ENCODE assay signal across 17 cellular contexts in the genomic region with DNA sequence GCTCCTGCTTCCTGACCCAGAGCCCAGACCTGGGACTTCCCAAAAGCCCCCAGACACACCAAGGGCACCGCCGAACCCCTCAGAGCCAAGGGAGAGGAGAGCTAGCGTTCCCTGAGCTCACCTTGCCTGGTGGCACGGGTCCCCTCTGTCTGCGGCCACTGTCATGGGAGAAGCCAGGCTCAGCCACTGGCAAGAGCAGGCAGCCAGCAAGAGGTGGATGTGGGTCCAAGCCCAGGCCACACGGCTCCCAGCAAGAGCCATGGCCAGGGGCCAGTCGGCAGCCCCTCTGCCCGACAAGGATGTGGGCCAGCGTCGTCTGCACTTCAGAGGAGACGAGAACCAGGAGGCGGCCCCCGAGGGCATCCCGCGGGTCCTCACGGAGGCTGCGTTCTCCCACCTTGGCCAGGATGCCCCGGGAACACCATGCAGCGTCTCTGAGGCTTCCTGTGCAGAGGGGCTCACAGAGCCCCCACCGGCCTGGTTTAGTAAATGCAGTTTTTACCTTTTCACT. TPM values are rescaled to one million over a fixed set of nuclear protein-coding genes. Genes with fewer than 3 reads are reported as not detected.
DNase-seq lines count a peak whose midpoint lies in the region; ATAC-seq and TF ChIP-seq lines count a peak whose summit lies in the region.
"Had no signal": no experiment of that assay in that cellular context is flagged by ENCODE, and none has a peak within 500 bp of the region (broad histone marks: within the 10 kb centered on the region; RNA-seq: fewer than 3 reads in every experiment).

No MANE protein-coding gene starts in this region.

- peaks cover 9 to 13% of the 10 kb centered on the region in 2 experiments for H3K36me3 ChIP-seq in SK-N-SH (replicated peaks in 1 of 2; ENCODE audit: control insufficient read depth in 1 of 2, insufficient read depth in 2 of 2, low read length in 1 of 2)
- peaks cover 7% of the 10 kb centered on the region for H3K36me3 ChIP-seq in H7 (replicated peaks; ENCODE audit: control insufficient read depth, insufficient read depth, low read length)
- H3K36me3 ChIP-seq in endodermal cell (ENCODE audit: control insufficient read depth, insufficient read depth, low read length): peaks cover 16% of the 10 kb centered on the region
- H3K36me3 ChIP-seq in gastroesophageal sphincter: peaks cover 0 to 18% of the 10 kb centered on the region in 2 donors

- H3K27ac Mint-ChIP-seq in endodermal cell (no peak overlapping the region), neural crest cell (ENCODE audit: unreplicated experiment) (no peak overlapping the region)

- TF ChIP-seq CTCF in SK-N-SH (IDR thresholded peaks at IDR 0.05) (no peak), endodermal cell (conservative IDR thresholded peaks at IDR 0.05) (peak; percentile 48), neural crest cell (conservative IDR thresholded peaks at IDR 0.05) (peak; percentile 38), gastroesophageal sphincter (IDR thresholded peaks at IDR 0.05) (no peak)

- H3K27me3 Mint-ChIP-seq in endodermal cell (ENCODE audit: insufficient read depth): peaks cover 15% of the 10 kb centered on the region
- H3K27me3 Mint-ChIP-seq in neural crest cell (ENCODE audit: low read depth): peaks cover 30% of the 10 kb centered on the region

- DNase-seq in SK-N-SH (peak; percentile 70), H7 (peak; percentile 89), endodermal cell (no peak), neural crest cell (ENCODE audit: low read depth, low spot score) (no peak)
- DNase-seq in stimulated activated CD4-positive, alpha-beta T cell treated with anti-CD3 and anti-CD28 coated beads, Interleukin-4, amount 100 ng/mL, for 24 hours: no peak
- DNase-seq: 8988T; effector CD4-positive, alpha-beta T cell; foreskin fibroblast; NCI-H2029 treated with DMSO at 0.1 percent for 48 hours; SIG-M5; small intestine had no signal

- H4K20me1 ChIP-seq in SK-N-SH (ENCODE audit: insufficient read depth): peaks cover 22% of the 10 kb centered on the region

- H3K9me3 Mint-ChIP-seq in endodermal cell: peaks cover 10% of the 10 kb centered on the region
- peaks cover 1% of the 10 kb centered on the region for H3K9me3 Mint-ChIP-seq in neural crest cell

- 88% methylated on average over 9 of the region's 20 CpGs for WGBS in SK-N-SH (ENCODE audit: low lambda C conversion rate)
- WGBS in endodermal cell (ENCODE audit: insufficient coverage in 1 of 2, insufficient read length in 1 of 2), 2 experiments: 74 to 76% methylated on average over 14 to 20 of the region's 20 CpGs
- no CpG with 5 or more reads among the region's 20 CpGs for WGBS in gastroesophageal sphincter (ENCODE audit: low coverage in 1 of 2), 2 donors

- no peak overlapping the region for H3K4me2 ChIP-seq in SK-N-SH

- no peak overlapping the region for H3K9ac ChIP-seq in SK-N-SH
- H3K9ac ChIP-seq in endodermal cell (ENCODE audit: extremely low read depth, low read length, poor library complexity, severe bottlenecking): no peak overlapping the region

- peak; percentile 24; the same call in 1 of the 2 replicates for TF ChIP-seq RAD21 in SK-N-SH (IDR thresholded peaks at IDR 0.05; ENCODE audit: low read length)

- peaks cover 21% of the 10 kb centered on the region for H3K79me2 ChIP-seq in SK-N-SH (ENCODE audit: insufficient read depth)

- TF ChIP-seq EP300 in SK-N-SH (IDR thresholded peaks at IDR 0.05; ENCODE audit: borderline replicate concordance in 1 of 2, low read depth in 1 of 2, low read length in 1 of 2) (no peak), gastroesophageal sphincter (IDR thresholded peaks at IDR 0.05) (no peak)

- no peak overlapping the region for H2AFZ ChIP-seq in SK-N-SH (ENCODE audit: low read depth)

- CTCF ChIA-PET in SK-N-SH (lab: Yijun Ruan, JAX): interaction anchor here (1.0 to 8.7 kb wide), 5 partner anchors 14 to 84 kb away, joined by 3 to 82 read pairs (median 3); partner anchors contain the start of gene PTK6

- H3K27ac ChIP-seq in SK-N-SH (ENCODE audit: low read depth in 2 of 2, low read length in 1 of 2): no peak overlapping the region
- no peak overlapping the region for H3K27ac ChIP-seq in endodermal cell (ENCODE audit: low read depth, low read length)
- H3K27ac ChIP-seq in gastroesophageal sphincter: no peak overlapping the region
- H3K27ac ChIP-seq: ascending aorta, thoracic aorta had no signal

- H3K4me3 ChIP-seq in SK-N-SH (ENCODE audit: low read depth in 2 of 2, low read length in 1 of 2): no peak overlapping the region
- no peak overlapping the region for H3K4me3 ChIP-seq in H7 (ENCODE audit: insufficient read depth, low read depth, low read length)
- H3K4me3 ChIP-seq in endodermal cell (ENCODE audit: low read length): no peak overlapping the region
- H3K4me3 ChIP-seq in gastroesophageal sphincter: no peak overlapping the region
- H3K4me3 ChIP-seq: ascending aorta, thoracic aorta had no signal

- peaks cover 2% of the 10 kb centered on the region for H3K4me1 Mint-ChIP-seq in endodermal cell
- H3K4me1 Mint-ChIP-seq in neural crest cell: peaks cover 4% of the 10 kb centered on the region

- H3K36me3 Mint-ChIP-seq in endodermal cell (ENCODE audit: low read depth) (peaks cover 12% of the 10 kb centered on the region), neural crest cell (ENCODE audit: low read depth) (peaks cover 3% of the 10 kb centered on the region)

- H3K4me1 ChIP-seq in SK-N-SH (ENCODE audit: control insufficient read depth in 1 of 2, insufficient read depth in 2 of 2, low read depth in 1 of 2, low read length in 1 of 2): peaks cover 4 to 26% of the 10 kb centered on the region in 2 experiments; a peak in 3 of 4 replicates
- no peaks in the 10 kb centered on the region for H3K4me1 ChIP-seq in endodermal cell (ENCODE audit: control insufficient read depth, insufficient read depth, low read length)
- H3K4me1 ChIP-seq in gastroesophageal sphincter: peaks cover 0 to 40% (median 20%) of the 10 kb centered on the region in 3 donors

- POLR2A ChIA-PET in SK-N-SH (lab: Yijun Ruan, JAX): interaction anchor here (1.4 kb wide), 1 partner anchor 16 kb away, joined by 4 read pairs; no protein-coding TSS in a partner anchor

- H3K4me3 Mint-ChIP-seq in endodermal cell: peak overlapping the region; percentile 86
- peak overlapping the region; percentile 83 for H3K4me3 Mint-ChIP-seq in neural crest cell

- ATAC-seq in SK-N-SH treated with all-trans-retinoic acid at 6 μM for 48 hours: no peak
- ATAC-seq in gastroesophageal sphincter: no peak
- no peak for ATAC-seq in GM21786 (IDR thresholded peaks at IDR 0.05; ENCODE audit: unreplicated experiment)

- TF ChIP-seq POLR2A in gastroesophageal sphincter (IDR thresholded peaks at IDR 0.05): no peak

- H3K9me3 ChIP-seq in SK-N-SH (no peaks in the 10 kb centered on the region), endodermal cell (ENCODE audit: control insufficient read depth, low read length) (peaks cover 7% of the 10 kb centered on the region), gastroesophageal sphincter (peaks cover 0 to 4% (median 0%) of the 10 kb centered on the region in 3 donors)
- H3K9me3 ChIP-seq: ascending aorta, thoracic aorta had no signal

- peaks cover 4% of the 10 kb centered on the region for H3F3A ChIP-seq in SK-N-SH (replicated peaks; ENCODE audit: insufficient read depth)

- H3K9me2 ChIP-seq in SK-N-SH: no peaks in the 10 kb centered on the region

- no peaks in the 10 kb centered on the region for H3K27me3 ChIP-seq in SK-N-SH (ENCODE audit: insufficient read depth)
- peaks cover 7% of the 10 kb centered on the region for H3K27me3 ChIP-seq in H7 (ENCODE audit: control insufficient read depth, insufficient read depth, low read length)
- peaks cover 5% of the 10 kb centered on the region for H3K27me3 ChIP-seq in endodermal cell (ENCODE audit: control insufficient read depth, insufficient read depth, low read length, poor library complexity, severe bottlenecking)
- no peaks in the 10 kb centered on the region for H3K27me3 ChIP-seq in gastroesophageal sphincter
- H3K27me3 ChIP-seq: ascending aorta had no signal

RNA-seq across cellular contexts. Expression of gene PPDPF, which starts 2.2 kb away (rescaled TPM):
- 20.0 and 71.4 TPM in 2 replicates for polyA plus RNA-seq in SK-N-SH (2012; rRNA removed)
- 45.7 and 81.9 TPM in 2 replicates for polyA plus RNA-seq in SK-N-SH (2012; cell fraction: cytosol; rRNA removed)
- 48.9 and 78.6 TPM in 2 replicates for polyA plus RNA-seq in SK-N-SH (2012; cell fraction: nucleus; rRNA removed)
- 79.7 and 94.2 TPM in 2 replicates for total RNA-seq in H7 (2014; rRNA removed; shearing (Covaris generic))
- 100 to 1,000 TPM; 247 to 296 TPM for total RNA-seq in endodermal cell
- polyA plus RNA-seq in endodermal cell (2013, experiment 1 of 2): 318 TPM
- 282 TPM for polyA plus RNA-seq in endodermal cell (2013, experiment 2 of 2)
- total RNA-seq in neural crest cell: 193 and 201 TPM in 2 replicates
- 100 to 1,000 TPM; 114 to 256 (median 162) TPM for total RNA-seq in gastroesophageal sphincter

RNA-seq across cellular contexts. Expression of gene PTK6, which starts 18.8 kb away (rescaled TPM):
- 0.07 and 0.13 TPM in 2 replicates for polyA plus RNA-seq in SK-N-SH (2012; rRNA removed)
- polyA plus RNA-seq in SK-N-SH (2012; cell fraction: cytosol; rRNA removed): 0.06 and 0.16 TPM in 2 replicates
- polyA plus RNA-seq in SK-N-SH (2012; cell fraction: nucleus; rRNA removed): 0.26 and 0.27 TPM in 2 replicates
- 0.14 and 0.30 TPM in 2 replicates for total RNA-seq in H7 (2014; rRNA removed; shearing (Covaris generic))
- under 1 TPM in 1 of 2 donors, not detected in 1; 0.22 TPM for total RNA-seq in endodermal cell
- polyA plus RNA-seq in endodermal cell (2013, experiment 1 of 2): not detected
- polyA plus RNA-seq in endodermal cell (2013, experiment 2 of 2): not detected
- not detected in 2 replicates for total RNA-seq in neural crest cell
- total RNA-seq in gastroesophageal sphincter: 1 to 10 TPM in 1 of 4 donors, under 1 TPM in 2, not detected in 1; 0.13 to 2.1 (median 0.42) TPM
- total RNA-seq: ascending aorta had no signal
- polyA plus RNA-seq: neural cell had no signal

RNA-seq across cellular contexts. Expression of gene EEF1A2, which starts 19.5 kb away (rescaled TPM):
- 9.2 and 16.5 TPM in 2 replicates for polyA plus RNA-seq in SK-N-SH (2012; rRNA removed)
- 14.3 and 20.1 TPM in 2 replicates for polyA plus RNA-seq in SK-N-SH (2012; cell fraction: cytosol; rRNA removed)
- 21.6 and 29.5 TPM in 2 replicates for polyA plus RNA-seq in SK-N-SH (2012; cell fraction: nucleus; rRNA removed)
- 30.7 and 37.1 TPM in 2 replicates for total RNA-seq in H7 (2014; rRNA removed; shearing (Covaris generic))
- total RNA-seq in endodermal cell: 10 to 100 TPM; 12.1 to 22.6 TPM
- polyA plus RNA-seq in endodermal cell (2013, experiment 1 of 2): 24.7 TPM
- polyA plus RNA-seq in endodermal cell (2013, experiment 2 of 2): 18.3 TPM
- total RNA-seq in neural crest cell: 4.5 and 4.6 TPM in 2 replicates
- total RNA-seq in gastroesophageal sphincter: 1 to 10 TPM in 3 of 4 donors, under 1 TPM in 1; 0.47 to 6.5 (median 3.4) TPM

RNA-seq across cellular contexts. Expression of gene SRMS, which starts 29.1 kb away (rescaled TPM):
- not detected in 2 replicates for polyA plus RNA-seq in SK-N-SH (2012; rRNA removed)
- polyA plus RNA-seq in SK-N-SH (2012; cell fraction: cytosol; rRNA removed): not detected in 2 replicates
- 0.05 TPM in 1 of 2 replicates, not detected in the other for polyA plus RNA-seq in SK-N-SH (2012; cell fraction: nucleus; rRNA removed)
- 0.21 and 0.33 TPM in 2 replicates for total RNA-seq in H7 (2014; rRNA removed; shearing (Covaris generic))
- not detected for total RNA-seq in endodermal cell
- polyA plus RNA-seq in endodermal cell (2013, experiment 1 of 2): not detected
- polyA plus RNA-seq in endodermal cell (2013, experiment 2 of 2): not detected
- total RNA-seq in neural crest cell: not detected in 2 replicates
- total RNA-seq in gastroesophageal sphincter: not detected
- total RNA-seq: ascending aorta, thoracic aorta had no signal
- polyA plus RNA-seq: neural cell, small intestine had no signal

RNA-seq across cellular contexts. Expression of gene FNDC11, which starts 35.6 kb away (rescaled TPM):
- polyA plus RNA-seq in SK-N-SH (2012; rRNA removed): 4.5 and 5.5 TPM in 2 replicates
- 2.0 and 3.3 TPM in 2 replicates for polyA plus RNA-seq in SK-N-SH (2012; cell fraction: cytosol; rRNA removed)
- polyA plus RNA-seq in SK-N-SH (2012; cell fraction: nucleus; rRNA removed): 13.7 and 16.2 TPM in 2 replicates
- 6.4 and 8.0 TPM in 2 replicates for total RNA-seq in H7 (2014; rRNA removed; shearing (Covaris generic))
- total RNA-seq in endodermal cell: 1 to 10 TPM; 1.8 to 2.4 TPM
- polyA plus RNA-seq in endodermal cell (2013, experiment 1 of 2): 5.2 TPM
- 5.2 TPM for polyA plus RNA-seq in endodermal cell (2013, experiment 2 of 2)
- total RNA-seq in neural crest cell: 1.5 and 1.9 TPM in 2 replicates
- under 1 TPM in 1 of 4 donors, not detected in 3; 0.27 TPM for total RNA-seq in gastroesophageal sphincter
- total RNA-seq: ascending aorta had no signal

Comparison
In these comparisons a context has a peak if more than half of its experiments do, and no peak if none do; other contexts are left out.
1. DNase-seq: peak in SK-N-SH (single experiment) and H7 (single experiment); none in endodermal cell (single experiment), neural crest cell (single experiment) and stimulated activated CD4-positive, alpha-beta T cell treated with anti-CD3 and anti-CD28 coated beads, Interleukin-4, amount 100 ng/mL, for 24 hours (single experiment).
2. CTCF ChIP-seq: peak in endodermal cell (single experiment) and neural crest cell (single experiment); none in SK-N-SH (single experiment) and gastroesophageal sphincter (0 of 4).